ENCODE assay signal across 17 cellular contexts in the genomic region with DNA sequence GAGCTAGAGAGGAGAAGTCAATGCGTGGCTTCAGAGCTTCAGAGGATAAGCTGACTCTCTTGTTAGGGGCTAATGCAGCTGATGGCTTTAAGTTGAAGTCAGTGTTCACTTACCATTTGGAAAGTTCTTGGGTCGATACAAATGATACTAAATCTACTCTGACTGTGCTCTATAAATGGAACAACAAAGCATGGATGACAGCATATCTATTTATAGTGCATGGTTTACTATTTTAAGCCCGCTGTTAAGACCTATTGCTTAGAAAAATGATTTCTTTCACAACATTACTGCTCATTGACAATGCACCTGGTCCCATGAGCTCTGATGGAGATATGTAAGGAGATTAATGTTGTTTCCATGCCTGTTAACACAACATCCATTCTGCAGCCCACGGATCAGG.
DNase-seq lines count a peak whose midpoint lies in the region; ATAC-seq, FAIRE-seq and TF ChIP-seq lines count a peak whose summit lies in the region.
"Had no signal": no experiment of that assay in that cellular context is flagged by ENCODE, and none has a peak within 500 bp of the region (broad histone marks: within the 10 kb centered on the region; RNA-seq: fewer than 3 reads in every experiment).

No MANE protein-coding gene starts in this region.

- POLR2A ChIA-PET in H1 (lab: Charles Lee; ENCODE audit: partially characterized antibody), result no interaction called here

- no peak overlapping the region for H3K9ac ChIP-seq in KMS-11
- no peak overlapping the region for H3K9ac ChIP-seq in H1 (replicated peaks in 1 of 4; ENCODE audit: extremely low read depth in 1 of 4, low read depth in 3 of 4, low read length in 3 of 4)

- H3K27ac ChIP-seq in KMS-11, result peak overlapping the region; percentile 35
- no peak overlapping the region for H3K27ac ChIP-seq in H1 (ENCODE audit: low read depth, low read length)
- H3K27ac ChIP-seq: SJCRH30 had no signal

- H3K4me3 Mint-ChIP-seq in progenitor cell of endocrine pancreas (ENCODE audit: low read depth), result no peak overlapping the region
- H3K4me3 Mint-ChIP-seq: CD14-positive monocyte, H9, T-helper 17 cell had no signal

- H2BK5ac ChIP-seq in H1 (ENCODE audit: low read depth, low read length), result no peak overlapping the region

- H4K20me1 ChIP-seq in KMS-11 (ENCODE audit: insufficient read depth), result no peaks in the 10 kb centered on the region
- H4K20me1 ChIP-seq in H1 (replicated peaks in 1 of 2; ENCODE audit: control insufficient read depth in 1 of 2, insufficient read depth in 2 of 2, low read length in 2 of 2), result no peaks in the 10 kb centered on the region

- H2AFZ ChIP-seq in KMS-11 (ENCODE audit: low read depth) (peak overlapping the region; percentile 52; the same call in 1 of the 2 replicates), H1 (ENCODE audit: low read length) (0 out of 2 replicates have a peak overlapping the region, but pooled peaks have one; percentile 38)

- H4K5ac ChIP-seq in H1 (ENCODE audit: insufficient read length, low read depth, low read length), result no peak overlapping the region

- ATAC-seq in GM18511 (IDR thresholded peaks at IDR 0.05; ENCODE audit: unreplicated experiment), result peak; percentile 51
- ATAC-seq in HG02938 (IDR thresholded peaks at IDR 0.05; ENCODE audit: unreplicated experiment), result peak; percentile 57
- ATAC-seq in GM18517 (IDR thresholded peaks at IDR 0.05; ENCODE audit: unreplicated experiment), result no peak
- ATAC-seq: T-helper 17 cell had no signal

- H3K79me2 ChIP-seq in KMS-11 (ENCODE audit: insufficient read depth, low read depth) (no peaks in the 10 kb centered on the region), H1 (ENCODE audit: control insufficient read depth in 1 of 2, insufficient read depth in 2 of 2, low read length in 2 of 2) (no peaks in the 10 kb centered on the region)

- H3K14ac ChIP-seq in H1 (ENCODE audit: insufficient read length), result no peak overlapping the region

- no peak overlapping the region for H2BK12ac ChIP-seq in H1 (ENCODE audit: low read depth, low read length)

- DNase-seq in H1 (ENCODE audit: low read depth in 1 of 2, low spot score in 2 of 2) (no peak), progenitor cell of endocrine pancreas (ENCODE audit: low spot score, unreplicated experiment) (no peak), SIG-M5 treated with dmso at 0.1 percent for 504 hours (lab: John Stamatoyannopoulos, UW; ENCODE audit: unreplicated experiment) (no peak)
- DNase-seq in stimulated activated CD4-positive, alpha-beta T cell treated with anti-CD3 and anti-CD28 coated beads, Interleukin-4, amount 100 ng/mL, for 1 hour, result no peak
- DNase-seq: DMS 273 treated with DMSO at 0.1 percent for 48 hours, H9, NCI-H1092 treated with DMSO at 0.1 percent for 48 hours, NCI-H2227 treated with DMSO at 0.1 percent for 48 hours, NCI-H524 treated with DMSO at 0.1 percent for 48 hours, SJCRH30, T-helper 17 cell had no signal

- no peak overlapping the region for H4K8ac ChIP-seq in H1 (ENCODE audit: extremely low read depth, insufficient read depth, low read length)

- no peak overlapping the region for H3K4me3 ChIP-seq in KMS-11 (IDR thresholded peaks at IDR 0.05; ENCODE audit: insufficient read depth, low read depth, low read length)
- H3K4me3 ChIP-seq in H1 (ENCODE audit: extremely low read depth in 1 of 4, insufficient read depth in 2 of 4, low read depth in 3 of 4, low read length in 4 of 4), result no peak overlapping the region
- H3K4me3 ChIP-seq: SJCRH30 had no signal

- no peak overlapping the region for H2BK120ac ChIP-seq in H1 (replicated peaks; ENCODE audit: low read depth, low read length)

- H3K4me1 Mint-ChIP-seq in progenitor cell of endocrine pancreas (ENCODE audit: low read depth), result no peaks in the 10 kb centered on the region
- H3K4me1 Mint-ChIP-seq: H9 had no signal

- H3K18ac ChIP-seq in H1 (ENCODE audit: extremely low read depth, low read length), result no peak overlapping the region

- no peaks in the 10 kb centered on the region; the same call in 1 of the 2 replicates for H3K23me2 ChIP-seq in H1 (ENCODE audit: low read depth, low read length)

- 84% methylated on average over 4 of the region's 4 CpGs; no CpG with 5 or more reads in 1 of the 2 experiments for whole genome bisulfite sequencing in H1 (ENCODE audit: extremely low coverage in 1 of 2, insufficient coverage in 1 of 2, insufficient read length in 1 of 2, insufficient replicate concordance in 2 of 2, low coverage in 1 of 2, low lambda C conversion rate in 2 of 2, missing lambda C conversion rate in 1 of 2), 2 experiments

- H2AK5ac ChIP-seq in H1 (ENCODE audit: low read depth, low read length), result no peak overlapping the region

- no peaks in the 10 kb centered on the region for H3K36me3 Mint-ChIP-seq in progenitor cell of endocrine pancreas (ENCODE audit: insufficient read depth)
- H3K36me3 Mint-ChIP-seq: CD14-positive monocyte had no signal

- H2BK15ac ChIP-seq in H1 (ENCODE audit: low read length), result no peak overlapping the region

- no peaks in the 10 kb centered on the region for H3K27me3 Mint-ChIP-seq in progenitor cell of endocrine pancreas
- H3K27me3 Mint-ChIP-seq: T-helper 17 cell had no signal

- no peak for TF ChIP-seq CTCF in KMS-11 (conservative IDR thresholded peaks at IDR 0.05; ENCODE audit: low read depth, low read length)
- no peak for TF ChIP-seq CTCF in H1 (IDR thresholded peaks at IDR 0.05; ENCODE audit: control extremely low read depth in 1 of 3, insufficient read depth in 1 of 3, low read depth in 1 of 3, low read length in 3 of 3)
- no peak for TF ChIP-seq CTCF in progenitor cell of endocrine pancreas (IDR thresholded peaks at IDR 0.05; ENCODE audit: unreplicated experiment)

- no peak overlapping the region for H4K91ac ChIP-seq in H1 (replicated peaks; ENCODE audit: insufficient read length, low read length)

- TF ChIP-seq POLR2A in H1 (IDR thresholded peaks at IDR 0.05; ENCODE audit: control extremely low read depth in 1 of 2, low read depth in 2 of 2, low read length in 2 of 2), result no peak

- H3K27me3 ChIP-seq in KMS-11 (ENCODE audit: insufficient read depth, low read depth), result no peaks in the 10 kb centered on the region
- H3K27me3 ChIP-seq in H1 (replicated peaks in 1 of 4; ENCODE audit: control insufficient read depth in 3 of 4, extremely low read depth in 1 of 4, insufficient read depth in 3 of 4, low read length in 3 of 4), result no peaks in the 10 kb centered on the region
- H3K27me3 ChIP-seq: SJCRH30 had no signal

- H3K27ac Mint-ChIP-seq in progenitor cell of endocrine pancreas, result no peak overlapping the region
- H3K27ac Mint-ChIP-seq: H9, T-helper 17 cell had no signal

- no peak overlapping the region for H3K56ac ChIP-seq in H1 (replicated peaks; ENCODE audit: insufficient read length, low read depth, low read length)

- TF ChIP-seq EP300 in H1 (IDR thresholded peaks at IDR 0.05; ENCODE audit: borderline replicate concordance in 1 of 2, low read depth in 2 of 2, low read length in 2 of 2), result no peak

- TF ChIP-seq RAD21 in H1 (IDR thresholded peaks at IDR 0.05 in 1 of 2, conservative IDR thresholded peaks at IDR 0.05 in 1 of 2; ENCODE audit: low read depth in 2 of 2, low read length in 2 of 2), result no peak

- CTCF ChIA-PET in H1 (lab: Charles Lee; ENCODE audit: partially characterized antibody), result interaction anchor here (0.6 to 1.2 kb wide), 4 partner anchors 9 to 171 kb away, joined by 3 read pairs; no protein-coding TSS in a partner anchor

- H3K9me3 Mint-ChIP-seq in progenitor cell of endocrine pancreas (ENCODE audit: low read depth), result peaks cover 8% of the 10 kb centered on the region
- H3K9me3 Mint-ChIP-seq: H9 had no signal

- FAIRE-seq in H1 (lab: Jason Lieb, UNC), result no peak
- FAIRE-seq: HTR-8/SVneo had no signal

- H3K4me2 ChIP-seq in KMS-11 (peak overlapping the region; percentile 54), H1 (ENCODE audit: insufficient read depth in 1 of 2, low read depth in 2 of 2, low read length in 2 of 2) (no peak overlapping the region)

- peaks cover 31% of the 10 kb centered on the region for H3K4me1 ChIP-seq in KMS-11 (ENCODE audit: low read depth, poor library complexity, severe bottlenecking)
- H3K4me1 ChIP-seq in H1 (replicated peaks in 1 of 4; ENCODE audit: control insufficient read depth in 3 of 4, insufficient read depth in 4 of 4, low read length in 3 of 4), result no peaks in the 10 kb centered on the region
- H3K4me1 ChIP-seq: SJCRH30 had no signal

- H3K9me3 ChIP-seq in H1 (ENCODE audit: insufficient read depth in 2 of 2, low read depth in 1 of 2, low read length in 1 of 2), result no peaks in the 10 kb centered on the region
- H3K9me3 ChIP-seq: SJCRH30 had no signal

- H3K23ac ChIP-seq in H1 (ENCODE audit: insufficient read length), result no peak overlapping the region

- H3K36me3 ChIP-seq in KMS-11 (ENCODE audit: insufficient read depth) (no peaks in the 10 kb centered on the region), H1 (ENCODE audit: control insufficient read depth in 2 of 4, insufficient read depth in 4 of 4, low read length in 3 of 4) (no peaks in the 10 kb centered on the region)

- no peak overlapping the region for H2BK20ac ChIP-seq in H1 (ENCODE audit: low read length)

- no peaks in the 10 kb centered on the region for H3K79me1 ChIP-seq in H1 (ENCODE audit: low read depth, low read length)

- no peak overlapping the region for H3K4ac ChIP-seq in H1 (replicated peaks; ENCODE audit: insufficient read length, low read depth, low read length)

TF ChIP-seq in H1, 55 proteins besides CTCF, POLR2A, EP300 and RAD21:
- no peak for TF ChIP-seq USF2 (IDR thresholded peaks at IDR 0.05; ENCODE audit: low read length)
- TF ChIP-seq KDM4A (IDR thresholded peaks at IDR 0.05; ENCODE audit: low read depth, low read length, severe bottlenecking), result no peak
- no peak for TF ChIP-seq GABPA (IDR thresholded peaks at IDR 0.05; ENCODE audit: borderline replicate concordance, insufficient read depth, low read length)
